Comparison of ENCODE assay signal across 25 cellular contexts in the genomic region with DNA sequence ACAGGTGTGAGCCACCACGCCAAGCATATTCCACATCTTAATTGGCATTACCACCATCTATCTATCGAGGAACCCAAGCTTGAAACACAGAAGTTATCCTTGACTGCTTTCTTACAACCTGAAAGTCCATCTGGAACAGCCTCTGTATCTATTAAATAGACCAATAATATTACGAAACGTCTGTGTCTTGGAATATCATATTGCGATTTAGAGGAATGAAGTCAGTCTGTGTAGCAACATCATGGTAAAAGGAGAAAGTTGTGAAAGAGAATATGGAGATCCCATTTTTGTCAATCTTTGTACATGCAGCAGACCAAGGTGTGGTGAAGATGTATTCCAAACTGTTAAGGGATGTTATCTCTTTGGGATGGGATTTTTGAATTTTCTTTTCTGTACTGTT.
"Had no signal": no experiment of that assay in that cellular context is flagged by ENCODE, and none has a peak within 500 bp of the region (broad histone marks: within the 10 kb centered on the region; RNA-seq: fewer than 3 reads in every experiment).

No MANE protein-coding gene starts in this region.

- H3K9me3 ChIP-seq: colonic mucosa, esophagus squamous epithelium, pancreas, prostate gland, suprapubic skin, tibial artery, upper lobe of right lung had no signal

- H3K27ac ChIP-seq: colonic mucosa, epithelial cell of prostate, esophagus squamous epithelium, pancreas, prostate gland, suprapubic skin, tibial artery, upper lobe of right lung had no signal

- H3K4me1 ChIP-seq: colonic mucosa, esophagus squamous epithelium, pancreas, prostate gland, suprapubic skin, tibial artery, upper lobe of right lung had no signal

- H3K27me3 ChIP-seq: colonic mucosa, esophagus squamous epithelium, pancreas, suprapubic skin, upper lobe of right lung had no signal

- DNase-seq: activated CD4-positive, alpha-beta memory T cell treated with anti-CD3 and anti-CD28 coated beads, Interleukin-2, amount 10 ng/mL, durations not matched to agents 7 days and 5 days; activated CD4-positive, alpha-beta T cell treated with anti-CD3 and anti-CD28 coated beads for 1 hour; activated CD4-positive, alpha-beta T cell treated with anti-CD3 and anti-CD28 coated beads, Interleukin-2, amount 10 ng/mL, durations not matched to agents 7 days and 5 days; activated CD8-positive, alpha-beta memory T cell treated with anti-CD3 and anti-CD28 coated beads, Interleukin-2, amount 50 U/mL, for 48 hours; activated naive CD8-positive, alpha-beta T cell treated with anti-CD3 and anti-CD28 coated beads, Interleukin-2, amount 50 U/mL, for 24 hours; activated T-cell treated with anti-CD3 and anti-CD28 coated beads, Interleukin-2, amount 50 U/mL, for 24 hours; anterior cingulate cortex; colonic mucosa; effector CD8-positive, alpha-beta T cell; esophagus squamous epithelium; left colon; midbrain; naive thymus-derived CD4-positive, alpha-beta T cell; nucleus accumbens; pancreas; stimulated activated CD4-positive, alpha-beta T cell treated with anti-CD3 and anti-CD28 coated beads, Interleukin-15, amount 100 ng/mL, for 24 hours; stimulated activated CD4-positive, alpha-beta T cell treated with anti-CD3 and anti-CD28 coated beads, Interleukin-2, amount 100 ng/mL, for 24 hours; stimulated activated naive CD4-positive, alpha-beta T cell; T-helper 17 cell; T1000; tibial artery; upper lobe of right lung had no signal

- H3K36me3 ChIP-seq: colonic mucosa, esophagus squamous epithelium, pancreas, prostate gland, suprapubic skin, tibial artery, upper lobe of right lung had no signal

- H3K4me3 ChIP-seq: colonic mucosa, esophagus squamous epithelium, pancreas, prostate gland, suprapubic skin, tibial artery, upper lobe of right lung had no signal
